18 cellular contexts compared by ENCODE assay signal in the genomic region with DNA sequence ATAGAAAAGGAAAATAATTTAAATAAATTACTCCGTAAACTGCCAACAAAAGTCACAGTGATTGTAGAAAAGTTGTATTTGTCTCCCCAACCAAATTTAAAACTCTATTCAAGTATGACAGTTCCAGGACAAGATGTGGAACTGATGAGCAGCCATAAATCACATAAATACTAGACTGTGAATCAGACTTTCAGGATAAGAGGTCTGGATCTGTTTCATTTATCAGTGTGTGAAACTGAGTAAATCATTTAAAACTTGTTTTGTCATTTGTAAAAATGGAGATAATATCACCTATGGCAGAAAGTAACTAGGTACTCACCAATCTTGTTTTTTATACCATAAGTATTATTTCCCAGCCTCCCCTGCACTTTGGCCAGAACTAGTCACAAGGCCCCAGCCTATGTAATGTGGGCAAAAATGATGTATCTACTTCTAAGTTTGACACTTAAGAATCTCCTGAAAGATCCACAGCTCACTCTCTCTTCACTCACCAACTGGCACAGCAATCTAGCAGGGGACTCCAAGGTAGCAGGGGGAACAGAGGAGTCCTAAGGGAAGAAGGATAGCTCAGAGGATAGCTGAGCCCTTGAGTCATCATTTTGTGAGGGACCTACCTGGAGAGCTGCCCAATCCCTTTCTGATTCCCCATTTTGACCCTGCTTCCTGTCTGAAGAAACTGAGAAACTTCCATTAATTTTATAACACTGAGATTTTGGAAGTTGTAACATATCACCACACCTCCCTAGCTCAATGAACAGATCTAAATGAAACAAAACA. TPM values are rescaled to one million over a fixed set of nuclear protein-coding genes. Genes with fewer than 3 reads are reported as not detected.
DNase-seq lines count a peak whose midpoint lies in the region; ATAC-seq, FAIRE-seq and TF ChIP-seq lines count a peak whose summit lies in the region.
"Had no signal": no experiment of that assay in that cellular context is flagged by ENCODE, and none has a peak within 500 bp of the region (broad histone marks: within the 10 kb centered on the region; RNA-seq: fewer than 3 reads in every experiment).

No MANE protein-coding gene starts in this region.

- H3K9me3 ChIP-seq in fibroblast of lung (ENCODE audit: control insufficient read depth, insufficient read depth, low read depth, low read length): no peaks in the 10 kb centered on the region
- H3K9me3 ChIP-seq: prostate gland had no signal

- no peaks in the 10 kb centered on the region for H3K79me2 ChIP-seq in fibroblast of lung (ENCODE audit: control insufficient read depth, insufficient read depth, low read length)

- peaks cover 13% of the 10 kb centered on the region for H3K36me3 Mint-ChIP-seq in natural killer cell treated with Interleukin-12 subunit alpha and Interleukin-12 subunit beta and Interleukin-15 and Interleukin-18, amount 100 ng/mL, for 72 hours

- no peak overlapping the region for H3K9ac ChIP-seq in fibroblast of lung (ENCODE audit: insufficient read depth, low read length)

- H3K4me1 Mint-ChIP-seq in natural killer cell treated with Interleukin-12 subunit alpha and Interleukin-12 subunit beta and Interleukin-15 and Interleukin-18, amount 100 ng/mL, for 72 hours (ENCODE audit: low read depth in 2 of 2): peaks cover 6 to 14% of the 10 kb centered on the region in 2 donors

- H3K4me3 Mint-ChIP-seq in natural killer cell treated with Interleukin-12 subunit alpha and Interleukin-12 subunit beta and Interleukin-15 and Interleukin-18, amount 100 ng/mL, for 72 hours: no peak overlapping the region
- H3K4me3 Mint-ChIP-seq: naive B cell had no signal

- no peaks in the 10 kb centered on the region for H3K9me3 Mint-ChIP-seq in natural killer cell treated with Interleukin-12 subunit alpha and Interleukin-12 subunit beta and Interleukin-15 and Interleukin-18, amount 100 ng/mL, for 72 hours
- H3K9me3 Mint-ChIP-seq: naive B cell had no signal

- no peaks in the 10 kb centered on the region for H3K4me1 ChIP-seq in fibroblast of lung (ENCODE audit: control insufficient read depth, extremely low read depth, insufficient read depth, low read length)
- H3K4me1 ChIP-seq: prostate gland had no signal

- TF ChIP-seq CTCF in fibroblast of lung (conservative IDR thresholded peaks at IDR 0.05 in 1 of 2, IDR thresholded peaks at IDR 0.05 in 1 of 2; ENCODE audit: low read depth in 1 of 2, low read length in 2 of 2): no peak

- no peak for ATAC-seq in HG02870 (IDR thresholded peaks at IDR 0.05; ENCODE audit: unreplicated experiment)
- no peak for ATAC-seq in natural killer cell treated with Interleukin-12 subunit alpha and Interleukin-12 subunit beta and Interleukin-15 and Interleukin-18, amount 100 ng/mL, for 72 hours
- ATAC-seq: GM12878, HCT116 had no signal

- DNase-seq in AG08396 (ENCODE audit: low spot score) (peak; percentile 7), ELR (ENCODE audit: low read depth) (peak; percentile 42), RKO (ENCODE audit: low spot score) (peak; percentile 7), fibroblast of lung (ENCODE audit: low read depth in 2 of 2) (peak; percentile 4 to 64), GM12892 (ENCODE audit: insufficient read length) (no peak), NCI-H146 (lab: John Stamatoyannopoulos, UW) (no peak)
- DNase-seq in natural killer cell treated with Interleukin-12 subunit alpha and Interleukin-12 subunit beta and Interleukin-15 and Interleukin-18, amount 100 ng/mL, for 72 hours (ENCODE audit: low spot score): no peak
- DNase-seq: naive B cell; NCI-H2081; NCI-H526 treated with DMSO at 0.1 percent for 48 hours; stimulated activated CD4-positive, alpha-beta T cell treated with anti-CD3 and anti-CD28 coated beads, Interleukin-15, amount 100 ng/mL, for 24 hours; substantia nigra had no signal

- no peak for TF ChIP-seq POLR2A in GM12892 (IDR thresholded peaks at IDR 0.05; ENCODE audit: low read depth, low read length)

- H4K20me1 ChIP-seq in fibroblast of lung (ENCODE audit: control insufficient read depth, extremely low read depth, insufficient read depth, low read length): no peaks in the 10 kb centered on the region

- no peak overlapping the region for H3K27ac ChIP-seq in fibroblast of lung (ENCODE audit: insufficient read depth, low read length)
- H3K27ac ChIP-seq: C4-2B, prostate gland had no signal

- no peak overlapping the region for H3K4me2 ChIP-seq in fibroblast of lung (ENCODE audit: extremely low read depth, insufficient read depth, low read length)

- no peaks in the 10 kb centered on the region for H3K27me3 ChIP-seq in fibroblast of lung (ENCODE audit: control insufficient read depth, insufficient read depth, low read length)

- H3K27me3 Mint-ChIP-seq in natural killer cell treated with Interleukin-12 subunit alpha and Interleukin-12 subunit beta and Interleukin-15 and Interleukin-18, amount 100 ng/mL, for 72 hours: no peaks in the 10 kb centered on the region
- H3K27me3 Mint-ChIP-seq: naive B cell had no signal

- no peak for FAIRE-seq in GM12892 (lab: Jason Lieb, UNC)
- FAIRE-seq: GM12878, RCC 7860 had no signal

- no peak overlapping the region for H3K27ac Mint-ChIP-seq in natural killer cell treated with Interleukin-12 subunit alpha and Interleukin-12 subunit beta and Interleukin-15 and Interleukin-18, amount 100 ng/mL, for 72 hours

- H3K36me3 ChIP-seq in fibroblast of lung (ENCODE audit: control insufficient read depth, insufficient read depth, low read length): no peaks in the 10 kb centered on the region
- H3K36me3 ChIP-seq: prostate gland had no signal

- H3K4me3 ChIP-seq in fibroblast of lung (replicated peaks in 1 of 4; ENCODE audit: control extremely low read depth in 1 of 4, insufficient read depth in 1 of 4, low read depth in 3 of 4, low read length in 4 of 4): no peak overlapping the region
- H3K4me3 ChIP-seq: GM12878, prostate gland had no signal

- H2AFZ ChIP-seq in fibroblast of lung (ENCODE audit: low read length): no peak overlapping the region

RNA-seq across cellular contexts. Expression of gene TMEM161B, which starts 31.6 kb away (rescaled TPM):
- total RNA-seq in fibroblast of lung: 11.3 and 18.3 TPM in 2 replicates
- 8.8 and 11.5 TPM in 2 replicates for polyA plus RNA-seq in fibroblast of lung
- polyA plus RNA-seq in fibroblast of lung (2012): 5.8 and 6.2 TPM in 2 replicates
- 0.85 and 6.0 TPM in 2 replicates for polyA minus RNA-seq in fibroblast of lung (ENCODE audit: low replicate concordance)
- 20.9 TPM for polyA plus RNA-seq in GM12892 (2012; ENCODE audit: missing spikeins)
- 10 to 100 TPM; 23.0 to 30.5 TPM for total RNA-seq in natural killer cell treated with Interleukin-12 subunit alpha and Interleukin-12 subunit beta and Interleukin-15 and Interleukin-18, amount 100 ng/mL, for 72 hours

Comparison
In these comparisons a context has a peak if more than half of its experiments do, and no peak if none do; other contexts are left out.
1. DNase-seq: peak in AG08396 (single experiment), ELR (single experiment), RKO (single experiment) and fibroblast of lung (2 of 2); none in GM12892 (single experiment), natural killer cell treated with Interleukin-12 subunit alpha and Interleukin-12 subunit beta and Interleukin-15 and Interleukin-18, amount 100 ng/mL, for 72 hours (single experiment) and NCI-H146 (single experiment).